ENCODE assay signal across 36 cellular contexts in genomic region chr11:120816711-120817110, GRCh38.
"Had no signal": no experiment of that assay in that cellular context is flagged by ENCODE, and none has a peak within 500 bp of the region (broad histone marks: within the 10 kb centered on the region; RNA-seq: fewer than 3 reads in every experiment).

No MANE protein-coding gene starts in this region.

- ATAC-seq: activated CD8-positive, alpha-beta memory T cell treated with anti-CD3 and anti-CD28 coated beads, Interleukin-2, amount 10 ng/mL, durations not matched to agents 7 days and 5 days; PC-3; SK-N-SH treated with all-trans-retinoic acid at 6 μM for 48 hours; T-cell; T-helper 17 cell had no signal

- H3K4me1 Mint-ChIP-seq: activated CD4-positive, alpha-beta memory T cell treated with anti-CD3 and anti-CD28 coated beads, Interleukin-2, amount 10 ng/mL, durations not matched to agents 7 days and 5 days; activated CD8-positive, alpha-beta memory T cell treated with anti-CD3 and anti-CD28 coated beads, Interleukin-2, amount 10 ng/mL, durations not matched to agents 7 days and 5 days; T-cell; T-helper 17 cell had no signal

- H3K36me3 ChIP-seq: cardiac muscle cell, Peyer's patch, WERI-Rb-1 had no signal

- H3K9ac ChIP-seq: KMS-11 had no signal

- H3K9me3 Mint-ChIP-seq: activated CD4-positive, alpha-beta memory T cell treated with anti-CD3 and anti-CD28 coated beads, Interleukin-2, amount 10 ng/mL, durations not matched to agents 7 days and 5 days; activated naive CD8-positive, alpha-beta T cell treated with anti-CD3 and anti-CD28 coated beads for 36 hours; central memory CD8-positive, alpha-beta T cell; T-cell had no signal

- H3K27ac ChIP-seq: cardiac muscle cell, KMS-11, Peyer's patch, WERI-Rb-1 had no signal

- H3K9me3 ChIP-seq: Peyer's patch had no signal

- H3K4me1 ChIP-seq: Peyer's patch had no signal

- DNase-seq: activated CD4-positive, alpha-beta memory T cell treated with anti-CD3 and anti-CD28 coated beads, Interleukin-2, amount 10 ng/mL, durations not matched to agents 7 days and 5 days; activated CD4-positive, alpha-beta T cell treated with anti-CD3 and anti-CD28 coated beads for 1 hour; activated CD4-positive, alpha-beta T cell treated with anti-CD3 and anti-CD28 coated beads for 48 hours; activated CD4-positive, CD25-positive, alpha-beta regulatory T cell; activated CD8-positive, alpha-beta memory T cell treated with anti-CD3 and anti-CD28 coated beads for 24 hours; activated CD8-positive, alpha-beta memory T cell treated with anti-CD3 and anti-CD28 coated beads, Interleukin-2, amount 10 ng/mL, durations not matched to agents 7 days and 5 days; activated CD8-positive, alpha-beta memory T cell treated with anti-CD3 and anti-CD28 coated beads, Interleukin-2, amount 50 U/mL, for 48 hours; activated effector memory CD4-positive, alpha-beta T cell treated with Interleukin-2 at 50 U/mL for 16 hours; activated naive CD4-positive, alpha-beta T cell treated with anti-CD3 and anti-CD28 coated beads, Interleukin-2, amount 50 U/mL, for 16 hours; activated naive CD8-positive, alpha-beta T cell treated with anti-CD3 and anti-CD28 coated beads for 36 hours; activated T-cell treated with anti-CD3 and anti-CD28 coated beads, Interleukin-2, amount 50 U/mL, for 48 hours; amniotic stem cell; aorta; MM.1S; MV-4-11; NCI-H1092; NCI-H1417; NCI-H146; NCI-H187; NCI-H2029 treated with DMSO at 0.1 percent for 48 hours; NCI-H2107; NCI-H2171; NCI-H510A; NCI-H748 treated with DMSO at 0.1 percent for 48 hours; NK-92 treated with Interleukin-12 subunit alpha and Interleukin-12 subunit beta, amount 100 ng/mL, for 24 hours; PC-3; Peyer's patch; RPMI8226; SIG-M5; T-cell; T-helper 17 cell; WERI-Rb-1 had no signal

- H3K4me3 Mint-ChIP-seq: activated CD4-positive, alpha-beta memory T cell treated with anti-CD3 and anti-CD28 coated beads, Interleukin-2, amount 10 ng/mL, durations not matched to agents 7 days and 5 days; activated CD8-positive, alpha-beta memory T cell treated with anti-CD3 and anti-CD28 coated beads, Interleukin-2, amount 10 ng/mL, durations not matched to agents 7 days and 5 days; activated naive CD8-positive, alpha-beta T cell treated with anti-CD3 and anti-CD28 coated beads for 36 hours; central memory CD8-positive, alpha-beta T cell; T-cell; T-helper 17 cell had no signal

- H3K36me3 Mint-ChIP-seq: activated CD8-positive, alpha-beta memory T cell treated with anti-CD3 and anti-CD28 coated beads, Interleukin-2, amount 10 ng/mL, durations not matched to agents 7 days and 5 days; activated naive CD8-positive, alpha-beta T cell treated with anti-CD3 and anti-CD28 coated beads for 36 hours; T-cell had no signal

- H3K27ac Mint-ChIP-seq: activated CD4-positive, alpha-beta memory T cell treated with anti-CD3 and anti-CD28 coated beads, Interleukin-2, amount 10 ng/mL, durations not matched to agents 7 days and 5 days; activated CD8-positive, alpha-beta memory T cell treated with anti-CD3 and anti-CD28 coated beads, Interleukin-2, amount 10 ng/mL, durations not matched to agents 7 days and 5 days; activated naive CD8-positive, alpha-beta T cell treated with anti-CD3 and anti-CD28 coated beads for 36 hours; T-cell; T-helper 17 cell had no signal

- H3K4me3 ChIP-seq: cardiac muscle cell, Peyer's patch had no signal

- H3K27me3 ChIP-seq: Peyer's patch had no signal
